8 cellular contexts compared by ENCODE assay signal in genomic region chr22:17964647-17965046, GRCh38. TPM values are rescaled to one million over a fixed set of nuclear protein-coding genes. Genes with fewer than 3 reads are reported as not detected.
DNase-seq lines count a peak whose midpoint lies in the region; ATAC-seq lines count a peak whose summit lies in the region.
"Had no signal": no experiment of that assay in that cellular context is flagged by ENCODE, and none has a peak within 500 bp of the region (broad histone marks: within the 10 kb centered on the region; RNA-seq: fewer than 3 reads in every experiment).

No MANE protein-coding gene starts in this region.

- H3K18ac ChIP-seq in trophoblast cell (ENCODE audit: low read length), result peak overlapping the region; percentile 34

- peaks cover 7% of the 10 kb centered on the region for H3K79me1 ChIP-seq in trophoblast cell (ENCODE audit: low read length)

- no peak overlapping the region for H4K91ac ChIP-seq in trophoblast cell (ENCODE audit: low read depth, low read length)

- no peak overlapping the region for H2AK5ac ChIP-seq in trophoblast cell (ENCODE audit: low read length)

- H3K36me3 ChIP-seq in HUES64 (ENCODE audit: insufficient read depth, low read length) (no peaks in the 10 kb centered on the region), trophoblast cell (ENCODE audit: control insufficient read depth in 1 of 2, insufficient read depth in 2 of 2, low read length in 2 of 2) (no peaks in the 10 kb centered on the region)
- H3K36me3 ChIP-seq: thoracic aorta had no signal

- H2BK5ac ChIP-seq in trophoblast cell (ENCODE audit: low read depth, low read length, poor library complexity), result peak overlapping the region; percentile 33

- H3K9me3 ChIP-seq in HUES64 (ENCODE audit: insufficient read depth, low read depth, low read length) (no peaks in the 10 kb centered on the region), trophoblast cell (ENCODE audit: insufficient read depth, low read depth, low read length) (no peaks in the 10 kb centered on the region)
- H3K9me3 ChIP-seq: thoracic aorta had no signal

- 87% methylated on average over 10 of the region's 10 CpGs for WGBS in HUES64
- no CpG with 5 or more reads among the region's 10 CpGs for WGBS in trophoblast cell (ENCODE audit: extremely low coverage, insufficient coverage, insufficient read length)

- no peak overlapping the region for H3K9ac ChIP-seq in HUES64 (ENCODE audit: low read depth, low read length)
- H3K9ac ChIP-seq in trophoblast cell (ENCODE audit: low read length), result no peak overlapping the region

- H4K12ac ChIP-seq in trophoblast cell (ENCODE audit: low read depth, low read length), result no peak overlapping the region

- no peak for DNase-seq in trophoblast cell
- no peak for DNase-seq in globus pallidus (ENCODE audit: low spot score)
- no peak for DNase-seq in NCI-H128 (lab: John Stamatoyannopoulos, UW; ENCODE audit: unreplicated experiment)
- no peak for DNase-seq in NCI-H345 treated with DMSO at 0.1 percent for 48 hours (lab: John Stamatoyannopoulos, UW; ENCODE audit: unreplicated experiment)

- no peak overlapping the region for H3K4me3 ChIP-seq in HUES64 (ENCODE audit: low read length)
- H3K4me3 ChIP-seq in trophoblast cell (ENCODE audit: low read depth, low read length), result no peak overlapping the region
- H3K4me3 ChIP-seq: thoracic aorta had no signal

- H3K27me3 ChIP-seq in HUES64 (ENCODE audit: insufficient read depth, low read length) (no peaks in the 10 kb centered on the region), trophoblast cell (ENCODE audit: insufficient read depth, low read length) (no peaks in the 10 kb centered on the region)

- peaks cover 16% of the 10 kb centered on the region; the same call in 1 of the 2 replicates for H3K4me1 ChIP-seq in HUES64 (ENCODE audit: insufficient read depth, low read length)
- peaks cover 15 to 19% of the 10 kb centered on the region in 2 experiments for H3K4me1 ChIP-seq in trophoblast cell (ENCODE audit: control insufficient read depth in 1 of 2, insufficient read depth in 2 of 2, low read length in 2 of 2)

- no peak overlapping the region for H4K8ac ChIP-seq in trophoblast cell (ENCODE audit: low read depth, low read length)

- H3K23ac ChIP-seq in trophoblast cell (ENCODE audit: low read length), result no peak overlapping the region

- no peak overlapping the region for H2AFZ ChIP-seq in trophoblast cell (ENCODE audit: insufficient read depth, low read length, poor library complexity)

- peaks cover 3% of the 10 kb centered on the region for H3K79me2 ChIP-seq in trophoblast cell (ENCODE audit: control insufficient read depth, insufficient read depth, low read length, poor library complexity)

- no peak overlapping the region for H2BK120ac ChIP-seq in trophoblast cell (ENCODE audit: insufficient read depth, low read length, poor library complexity)

- H3K4ac ChIP-seq in trophoblast cell (ENCODE audit: low read depth, low read length), result no peak overlapping the region

- ATAC-seq in GM18909 (IDR thresholded peaks at IDR 0.05; ENCODE audit: poor library complexity, unreplicated experiment) (peak; percentile 65), HG02623 (IDR thresholded peaks at IDR 0.05; ENCODE audit: unreplicated experiment) (peak; percentile 81)

- H3K14ac ChIP-seq in trophoblast cell (ENCODE audit: low read length), result no peak overlapping the region

- H3K4me2 ChIP-seq in trophoblast cell (ENCODE audit: low read length), result no peak overlapping the region

- no peak overlapping the region for H2BK12ac ChIP-seq in trophoblast cell (ENCODE audit: low read length)

- peak overlapping the region; percentile 27; the same call in 1 of the 2 replicates for H3K27ac ChIP-seq in HUES64 (ENCODE audit: low read depth, low read length)
- H3K27ac ChIP-seq in trophoblast cell (ENCODE audit: low read depth, low read length), result no peak overlapping the region
- H3K27ac ChIP-seq: thoracic aorta had no signal

RNA-seq across cellular contexts. Expression of gene MICAL3, which starts 59.7 kb away (rescaled TPM):
- 13.2 TPM for polyA plus RNA-seq in HUES64 (2013, experiment 1 of 2)
- 12.8 TPM for polyA plus RNA-seq in HUES64 (2013, experiment 2 of 2)
- 18.1 and 20.6 TPM in 2 replicates for polyA plus RNA-seq in trophoblast cell (2013)
